ENCODE assay signal across 31 cellular contexts in genomic region chr17:69951058-69951457, GRCh38.
"Had no signal": no experiment of that assay in that cellular context is flagged by ENCODE, and none has a peak within 500 bp of the region (broad histone marks: within the 10 kb centered on the region; RNA-seq: fewer than 3 reads in every experiment).

No MANE protein-coding gene starts in this region.

- H3K4me3 Mint-ChIP-seq: activated B cell treated with CpG ODN at 0.5 μM for 24 hours; activated CD4-positive, alpha-beta memory T cell treated with anti-CD3 and anti-CD28 coated beads for 36 hours; activated naive CD4-positive, alpha-beta T cell treated with anti-CD3 and anti-CD28 coated beads, Interleukin-2, amount 10 ng/mL, durations not matched to agents 7 days and 5 days; activated naive CD8-positive, alpha-beta T cell; activated naive CD8-positive, alpha-beta T cell treated with anti-CD3 and anti-CD28 coated beads, Interleukin-2, amount 50 U/mL, for 24 hours; brain; T-cell; T-helper 17 cell had no signal

- H3K4me3 ChIP-seq: PC-9 had no signal

- H3K27ac Mint-ChIP-seq: activated B cell treated with CpG ODN at 0.5 μM for 24 hours; activated CD4-positive, alpha-beta memory T cell treated with anti-CD3 and anti-CD28 coated beads for 36 hours; activated naive CD4-positive, alpha-beta T cell treated with anti-CD3 and anti-CD28 coated beads, Interleukin-2, amount 10 ng/mL, durations not matched to agents 7 days and 5 days; activated naive CD8-positive, alpha-beta T cell; activated naive CD8-positive, alpha-beta T cell treated with anti-CD3 and anti-CD28 coated beads, Interleukin-2, amount 50 U/mL, for 24 hours; T-cell; T-helper 17 cell had no signal

- H3K36me3 Mint-ChIP-seq: activated CD4-positive, alpha-beta memory T cell treated with anti-CD3 and anti-CD28 coated beads for 36 hours; activated naive CD4-positive, alpha-beta T cell treated with anti-CD3 and anti-CD28 coated beads, Interleukin-2, amount 10 ng/mL, durations not matched to agents 7 days and 5 days; activated naive CD8-positive, alpha-beta T cell; brain; T-cell had no signal

- H3K9me3 Mint-ChIP-seq: activated B cell treated with CpG ODN at 0.5 μM for 24 hours; activated CD4-positive, alpha-beta memory T cell treated with anti-CD3 and anti-CD28 coated beads for 36 hours; activated naive CD4-positive, alpha-beta T cell treated with anti-CD3 and anti-CD28 coated beads, Interleukin-2, amount 10 ng/mL, durations not matched to agents 7 days and 5 days; activated naive CD8-positive, alpha-beta T cell treated with anti-CD3 and anti-CD28 coated beads, Interleukin-2, amount 50 U/mL, for 24 hours; brain had no signal

- H3K27me3 Mint-ChIP-seq: activated B cell treated with CpG ODN at 0.5 μM for 24 hours; activated CD4-positive, alpha-beta memory T cell treated with anti-CD3 and anti-CD28 coated beads for 36 hours; activated naive CD4-positive, alpha-beta T cell treated with anti-CD3 and anti-CD28 coated beads, Interleukin-2, amount 10 ng/mL, durations not matched to agents 7 days and 5 days had no signal

- DNase-seq: activated B cell treated with CpG ODN at 0.5 μM for 24 hours; activated CD4-positive, alpha-beta memory T cell treated with anti-CD3 and anti-CD28 coated beads for 36 hours; activated CD4-positive, alpha-beta T cell treated with anti-CD3 and anti-CD28 coated beads for 4 hours; activated CD4-positive, alpha-beta T cell treated with anti-CD3 and anti-CD28 coated beads, Interleukin-2, amount 50 U/mL, for 1 hour; activated CD4-positive, CD25-positive, alpha-beta regulatory T cell treated with anti-CD3 and anti-CD28 coated beads, Interleukin-2, amount 50 U/mL, for 72 hours; activated CD8-positive, alpha-beta memory T cell treated with anti-CD3 and anti-CD28 coated beads, Interleukin-2, amount 50 U/mL, for 48 hours; activated effector memory CD4-positive, alpha-beta T cell treated with Interleukin-2 at 50 U/mL for 16 hours; activated naive CD4-positive, alpha-beta T cell treated with anti-CD3 and anti-CD28 coated beads, Interleukin-2, amount 10 ng/mL, durations not matched to agents 7 days and 5 days; activated naive CD8-positive, alpha-beta T cell treated with anti-CD3 and anti-CD28 coated beads, Interleukin-2, amount 50 U/mL, for 24 hours; activated T-cell treated with anti-CD3 and anti-CD28 coated beads, Interleukin-2, amount 50 U/mL, for 48 hours; anterior cingulate cortex; caudate nucleus; MM.1S; MV-4-11; NCI-H1092; NCI-H2029; NCI-H2171; NCI-H524; NCI-H69; NCI-H82; NK-92 treated with Interleukin-12 subunit alpha and Interleukin-12 subunit beta, amount 100 ng/mL, for 24 hours; PC-9; SIG-M5; T-cell; T-helper 17 cell; T-helper 9 cell had no signal

- H3K4me1 Mint-ChIP-seq: activated B cell treated with CpG ODN at 0.5 μM for 24 hours; activated naive CD4-positive, alpha-beta T cell treated with anti-CD3 and anti-CD28 coated beads, Interleukin-2, amount 10 ng/mL, durations not matched to agents 7 days and 5 days; activated naive CD8-positive, alpha-beta T cell treated with anti-CD3 and anti-CD28 coated beads, Interleukin-2, amount 50 U/mL, for 24 hours; T-cell had no signal

- H3K27ac ChIP-seq: KMS-11, PC-9, RWPE1, VCaP had no signal
